17 cellular contexts compared by ENCODE assay signal in genomic region chr4:41549469-41549868, GRCh38.
"Had no signal": no experiment of that assay in that cellular context is flagged by ENCODE, and none has a peak within 500 bp of the region (broad histone marks: within the 10 kb centered on the region; RNA-seq: fewer than 3 reads in every experiment).

No MANE protein-coding gene starts in this region.

- H3K4me1 ChIP-seq: foreskin keratinocyte, prostate gland, vagina had no signal

- H3K4me3 ChIP-seq: coronary artery, prostate gland, suprapubic skin, thyroid gland, upper lobe of left lung, vagina had no signal

- H3K27me3 ChIP-seq: suprapubic skin, thyroid gland, upper lobe of left lung, vagina had no signal

- DNase-seq: effector CD4-positive, alpha-beta T cell; endodermal cell; erythroblast; foreskin keratinocyte; islet precursor cell; mesendoderm; naive B cell; stimulated activated CD4-positive, alpha-beta T cell treated with anti-CD3 and anti-CD28 coated beads, Interleukin-12 subunit alpha, Interleukin-12 subunit beta, amount 100 ng/mL, for 4 hours; stimulated activated naive CD8-positive, alpha-beta T cell treated with anti-CD3 and anti-CD28 coated beads, Interleukin-15, Interleukin-2, amounts not matched to agents 100 U/mL and 50 U/mL, for 24 hours; thyroid gland; upper lobe of left lung had no signal

- H3K9me3 ChIP-seq: prostate gland, suprapubic skin, thyroid gland, upper lobe of left lung, vagina had no signal

- H3K27ac ChIP-seq: coronary artery, foreskin keratinocyte, parathyroid adenoma, prostate gland, suprapubic skin, thyroid gland, vagina had no signal

- ATAC-seq: foreskin keratinocyte; sciatic nerve; stimulated activated naive CD8-positive, alpha-beta T cell treated with anti-CD3 and anti-CD28 coated beads, Interleukin-15, Interleukin-2, amounts not matched to agents 100 U/mL and 50 U/mL, for 24 hours had no signal

- H3K36me3 ChIP-seq: prostate gland, suprapubic skin, thyroid gland, upper lobe of left lung, vagina had no signal
